8 cellular contexts compared by ENCODE assay signal in the genomic region with DNA sequence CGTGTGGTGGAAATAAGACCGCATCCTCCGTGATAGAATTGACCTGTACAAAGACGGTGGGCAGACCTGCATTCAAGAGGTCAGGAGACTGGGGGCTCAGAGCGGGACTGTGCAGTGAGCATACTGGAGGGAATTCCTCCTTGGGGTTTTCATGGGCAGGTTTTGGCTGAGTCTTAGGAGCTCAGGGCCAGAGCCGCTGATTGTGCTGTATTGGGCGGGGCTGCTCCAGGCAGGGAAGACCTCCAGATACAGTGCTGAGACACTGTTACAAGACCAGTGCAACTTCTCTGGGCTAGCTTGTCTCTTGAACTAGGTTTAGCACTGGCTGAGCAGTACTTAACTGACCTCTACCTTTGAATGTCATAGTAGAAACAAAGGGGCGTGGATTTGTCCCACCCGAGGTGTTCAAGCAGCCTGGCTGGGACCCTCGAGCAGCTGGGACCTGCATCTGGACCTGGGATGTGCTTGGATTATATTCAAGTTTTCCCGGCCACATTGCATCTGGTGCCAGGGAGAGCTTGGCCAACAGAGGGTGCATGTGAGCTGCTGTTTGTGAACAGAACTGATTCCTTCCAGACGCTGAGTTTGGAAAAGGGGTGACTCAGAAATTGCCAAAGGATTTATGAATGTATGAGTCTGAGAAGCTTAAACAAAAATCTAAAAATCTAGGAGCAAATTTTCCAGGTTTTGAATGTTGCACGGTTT. TPM values are rescaled to one million over a fixed set of nuclear protein-coding genes. Genes with fewer than 3 reads are reported as not detected.
DNase-seq lines count a peak whose midpoint lies in the region; ATAC-seq and TF ChIP-seq lines count a peak whose summit lies in the region.

No MANE protein-coding gene starts in this region.

- H3K4me3 Mint-ChIP-seq in Calu3 (ENCODE audit: low read depth, unreplicated experiment) = no peak overlapping the region

- no peaks in the 10 kb centered on the region for H3K27me3 Mint-ChIP-seq in Calu3 (ENCODE audit: unreplicated experiment)

- no peaks in the 10 kb centered on the region for H3K9me3 Mint-ChIP-seq in Calu3 (ENCODE audit: low read depth, unreplicated experiment)

- no peaks in the 10 kb centered on the region for H3K4me1 ChIP-seq in gastrocnemius medialis

- H3K36me3 ChIP-seq in gastrocnemius medialis = peaks cover 0 to 72% of the 10 kb centered on the region in 2 donors

- no peak overlapping the region for H3K4me3 ChIP-seq in gastrocnemius medialis

- H3K27ac Mint-ChIP-seq in Calu3 (ENCODE audit: unreplicated experiment) = no peak overlapping the region

- peak; percentile 66 to 84 for ATAC-seq in gastrocnemius medialis
- no peak for ATAC-seq in HG03565 (IDR thresholded peaks at IDR 0.05; ENCODE audit: unreplicated experiment)

- intact Hi-C loops in Calu3 (cut with micrococcal nuclease; ENCODE audit: unreplicated experiment) = loop anchor here (1.0 to 2.0 kb wide), 2 partner anchors 368 to 445 kb away; no protein-coding TSS in a partner anchor
- intact Hi-C loops in gastrocnemius medialis (cut with DNase I; ENCODE audit: low total_unique reads) = loop anchor here (10.0 kb wide), 1 partner anchor 223 kb away; no protein-coding TSS in a partner anchor

- no TSS peak for BruUV-seq in Calu3 (replicated peaks; lab: Mats Ljungman, UMichigan)

- H3K36me3 Mint-ChIP-seq in Calu3 (ENCODE audit: insufficient read depth, unreplicated experiment) = peaks cover 19% of the 10 kb centered on the region

- H3K9me3 ChIP-seq in gastrocnemius medialis = no peaks in the 10 kb centered on the region

- peak; percentile 56 for DNase-seq in Calu3
- peak; percentile 89 for DNase-seq in HuH-7 (ENCODE audit: low spot score)
- DNase-seq in anterior cingulate cortex (lab: John Stamatoyannopoulos, UW) = peak in 52 of 58 donors; percentile 3 to 72 (median 32)
- DNase-seq in hepatic stellate cell (ENCODE audit: low spot score) = peak; percentile 97
- peak in 1 of 2 donors; percentile 65 for DNase-seq in gastrocnemius medialis
- no peak for DNase-seq in DMS79 (lab: John Stamatoyannopoulos, UW)
- no peak for DNase-seq in activated T-cell treated with anti-CD3 and anti-CD28 coated beads, Interleukin-2, amount 50 U/mL, for 1 hour

- peak; percentile 73 for TF ChIP-seq CTCF in Calu3 (IDR thresholded peaks at IDR 0.05; ENCODE audit: unreplicated experiment)
- peak; percentile 48 to 59 (median 53) for TF ChIP-seq CTCF in gastrocnemius medialis (IDR thresholded peaks at IDR 0.05 in 4 of 5, conservative IDR thresholded peaks at IDR 0.05 in 1 of 5)

- in situ Hi-C loops in gastrocnemius medialis (cut with MboI; ENCODE audit: low sequenced_read_pairs in 4 of 4) = loop anchor here in 2 of 4 donors (10.0 to 25.0 kb wide), 2 partner anchors 226 to 367 kb away; no protein-coding TSS in a partner anchor

- TF ChIP-seq POLR2A in gastrocnemius medialis (IDR thresholded peaks at IDR 0.05) = no peak

- no peaks in the 10 kb centered on the region for H3K4me1 Mint-ChIP-seq in Calu3 (ENCODE audit: low read depth, unreplicated experiment)

- CTCF ChIA-PET in Calu3 (lab: Charles Lee) = interaction anchor here (0.6 to 1.7 kb wide), 6 partner anchors 50 to 446 kb away, joined by 3 to 11 read pairs (median 6); no protein-coding TSS in a partner anchor

- no peaks in the 10 kb centered on the region for H3K27me3 ChIP-seq in gastrocnemius medialis

- H3K27ac ChIP-seq in gastrocnemius medialis = peak overlapping the region in 3 of 4 donors; percentile 25 to 58 (median 30)

RNA-seq across cellular contexts. Expression of a gene that starts 33.4 kb away (rescaled TPM):
- total RNA-seq in Calu3 (2022) (4.5 and 5.0 TPM in 2 replicates), gastrocnemius medialis (1 to 10 TPM in 2 of 4 donors, under 1 TPM in 2; 0.78 to 1.4 (median 1.1) TPM)

Comparison
In these comparisons a context has a peak if more than half of its experiments do, and no peak if none do; other contexts are left out.
1. DNase-seq: peak in Calu3 (single experiment), HuH-7 (single experiment), anterior cingulate cortex (52 of 58) and hepatic stellate cell (single experiment); none in DMS79 (single experiment) and activated T-cell treated with anti-CD3 and anti-CD28 coated beads, Interleukin-2, amount 50 U/mL, for 1 hour (single experiment).